Comparison of ENCODE assay signal across 19 cellular contexts in genomic region chr20:49233226-49233625, GRCh38. TPM values are rescaled to one million over a fixed set of nuclear protein-coding genes. Genes with fewer than 3 reads are reported as not detected.
DNase-seq lines count a peak whose midpoint lies in the region; ATAC-seq, FAIRE-seq and TF ChIP-seq lines count a peak whose summit lies in the region.
"Had no signal": no experiment of that assay in that cellular context is flagged by ENCODE, and none has a peak within 500 bp of the region (broad histone marks: within the 10 kb centered on the region; RNA-seq: fewer than 3 reads in every experiment).

No MANE protein-coding gene starts in this region.

- peak overlapping the region; percentile 14 for H3K23ac ChIP-seq in neuronal stem cell (ENCODE audit: low read depth, low read length, poor library complexity)

- H3K9me3 ChIP-seq in astrocyte (ENCODE audit: insufficient read depth, low read depth, low read length) (no peaks in the 10 kb centered on the region), neuronal stem cell (replicated peaks in 1 of 2; ENCODE audit: control insufficient read depth in 2 of 2, insufficient read depth in 1 of 2, low read depth in 1 of 2, low read length in 2 of 2) (no peaks in the 10 kb centered on the region)
- H3K9me3 ChIP-seq: Caco-2 had no signal

- POLR2A ChIA-PET in WTC11 (lab: Charles Lee) = no interaction called here

- H3K79me1 ChIP-seq in neuronal stem cell (ENCODE audit: low read depth, low read length) = no peaks in the 10 kb centered on the region

- no peak overlapping the region for H2BK12ac ChIP-seq in neuronal stem cell (ENCODE audit: low read length)

- H2BK120ac ChIP-seq in neuronal stem cell (ENCODE audit: low read depth, low read length) = no peak overlapping the region

- ATAC-seq in stimulated activated naive B cell treated with anti-CD40 and anti-IgM and Interleukin-4, amounts not matched to agents 10 μg/mL and 1 μg/mL and 100 μg/mL, for 72 hours (replicated peaks) = no peak
- no peak for ATAC-seq in WTC11
- no peak for ATAC-seq in foreskin keratinocyte
- ATAC-seq: GM12878, GM23338, HCT116 had no signal

- WGBS in neuronal stem cell (ENCODE audit: extremely low coverage in 2 of 2, insufficient read length in 2 of 2, insufficient replicate concordance in 1 of 2), 2 donors = no CpG with 5 or more reads among the region's 10 CpGs

- H2BK5ac ChIP-seq in neuronal stem cell (ENCODE audit: low read length) = no peak overlapping the region

- no peak overlapping the region for H2BK15ac ChIP-seq in neuronal stem cell (ENCODE audit: low read length)

- TF ChIP-seq CTCF in astrocyte (IDR thresholded peaks at IDR 0.05; ENCODE audit: insufficient read depth, low read depth, low read length) (no peak), glutamatergic neuron (IDR thresholded peaks at IDR 0.05; ENCODE audit: partially characterized antibody, unreplicated experiment) (no peak), WTC11 (IDR thresholded peaks at IDR 0.05) (no peak), foreskin keratinocyte (conservative IDR thresholded peaks at IDR 0.05) (no peak)

- H4K8ac ChIP-seq in neuronal stem cell (ENCODE audit: low read depth, low read length) = no peak overlapping the region

- FAIRE-seq in astrocyte (lab: Jason Lieb, UNC) = no peak
- FAIRE-seq: GM12878, GM19239 had no signal

- H3K4ac ChIP-seq in neuronal stem cell (ENCODE audit: low read length) = no peak overlapping the region

- H3K36me3 ChIP-seq in astrocyte (ENCODE audit: insufficient read depth, low read length) = peaks cover 60% of the 10 kb centered on the region
- peaks cover 39 to 92% of the 10 kb centered on the region in 2 donors for H3K36me3 ChIP-seq in neuronal stem cell (replicated peaks in 1 of 2; ENCODE audit: control insufficient read depth in 2 of 2, insufficient read depth in 2 of 2, low read length in 2 of 2)

- H2AFZ ChIP-seq in astrocyte (ENCODE audit: low read depth, low read length) (no peak overlapping the region), neuronal stem cell (ENCODE audit: low read length) (no peak overlapping the region)
- H2AFZ ChIP-seq: GM23338 had no signal

- H3K36me3 Mint-ChIP-seq in astrocyte (ENCODE audit: low read depth, unreplicated experiment) (peaks cover 21% of the 10 kb centered on the region), glutamatergic neuron (ENCODE audit: unreplicated experiment) (peaks cover 9% of the 10 kb centered on the region), WTC11 (peaks cover 68% of the 10 kb centered on the region)
- H3K36me3 Mint-ChIP-seq in stimulated activated naive B cell treated with anti-CD40 and anti-IgM and Interleukin-4, amounts not matched to agents 10 μg/mL and 1 μg/mL and 100 μg/mL, for 72 hours = peaks cover 52 to 65% of the 10 kb centered on the region in 2 donors

- H3K27ac ChIP-seq in astrocyte (ENCODE audit: low read depth, low read length) = no peak overlapping the region
- no peak overlapping the region for H3K27ac ChIP-seq in neuronal stem cell (replicated peaks; ENCODE audit: low read length)
- H3K27ac ChIP-seq in foreskin keratinocyte = no peak overlapping the region

- no peak overlapping the region for H3K9ac ChIP-seq in astrocyte (ENCODE audit: low read length)
- no peak overlapping the region for H3K9ac ChIP-seq in neuronal stem cell (ENCODE audit: low read depth, low read length, poor library complexity)

- H3K27me3 Mint-ChIP-seq in astrocyte (ENCODE audit: low read depth, unreplicated experiment) (no peaks in the 10 kb centered on the region), glutamatergic neuron (ENCODE audit: unreplicated experiment) (peaks cover 2% of the 10 kb centered on the region), WTC11 (ENCODE audit: low read depth) (no peaks in the 10 kb centered on the region)
- no peaks in the 10 kb centered on the region for H3K27me3 Mint-ChIP-seq in stimulated activated naive B cell treated with anti-CD40 and anti-IgM and Interleukin-4, amounts not matched to agents 10 μg/mL and 1 μg/mL and 100 μg/mL, for 72 hours
- H3K27me3 Mint-ChIP-seq: CD4-positive, alpha-beta memory T cell had no signal

- H3K4me1 ChIP-seq in astrocyte (ENCODE audit: insufficient read depth, low read length) (no peaks in the 10 kb centered on the region), neuronal stem cell (ENCODE audit: control insufficient read depth in 2 of 2, insufficient read depth in 1 of 2, low read depth in 1 of 2, low read length in 2 of 2) (peaks cover 0 to 4% of the 10 kb centered on the region in 2 donors), foreskin keratinocyte (no peaks in the 10 kb centered on the region)

- H3K4me3 Mint-ChIP-seq in astrocyte (ENCODE audit: unreplicated experiment) (peak overlapping the region; percentile 51), glutamatergic neuron (ENCODE audit: unreplicated experiment) (no peak overlapping the region), WTC11 (no peak overlapping the region)
- H3K4me3 Mint-ChIP-seq in stimulated activated naive B cell treated with anti-CD40 and anti-IgM and Interleukin-4, amounts not matched to agents 10 μg/mL and 1 μg/mL and 100 μg/mL, for 72 hours = no peak overlapping the region
- H3K4me3 Mint-ChIP-seq: CD4-positive, alpha-beta memory T cell; GM23338; H9 had no signal

- H3K27ac Mint-ChIP-seq in astrocyte (ENCODE audit: unreplicated experiment) = no peak overlapping the region
- H3K27ac Mint-ChIP-seq in glutamatergic neuron (ENCODE audit: unreplicated experiment) = peak overlapping the region; percentile 52
- H3K27ac Mint-ChIP-seq in stimulated activated naive B cell treated with anti-CD40 and anti-IgM and Interleukin-4, amounts not matched to agents 10 μg/mL and 1 μg/mL and 100 μg/mL, for 72 hours = peak overlapping the region; percentile 47
- H3K27ac Mint-ChIP-seq in WTC11 = no peak overlapping the region
- H3K27ac Mint-ChIP-seq: GM23338 had no signal

- peaks cover 13% of the 10 kb centered on the region for H3K4me1 Mint-ChIP-seq in astrocyte (ENCODE audit: low read depth, unreplicated experiment)
- H3K4me1 Mint-ChIP-seq in glutamatergic neuron (ENCODE audit: low read depth, unreplicated experiment) = peaks cover 26% of the 10 kb centered on the region
- peaks cover 22 to 33% of the 10 kb centered on the region in 2 donors for H3K4me1 Mint-ChIP-seq in stimulated activated naive B cell treated with anti-CD40 and anti-IgM and Interleukin-4, amounts not matched to agents 10 μg/mL and 1 μg/mL and 100 μg/mL, for 72 hours
- H3K4me1 Mint-ChIP-seq in WTC11 = no peaks in the 10 kb centered on the region
- H3K4me1 Mint-ChIP-seq: GM23338, H9 had no signal

- H4K20me1 ChIP-seq in astrocyte (ENCODE audit: insufficient read depth, low read length) = peaks cover 5% of the 10 kb centered on the region

- H3K18ac ChIP-seq in neuronal stem cell (ENCODE audit: low read length) = no peak overlapping the region

- peaks cover 2% of the 10 kb centered on the region for H3K79me2 ChIP-seq in astrocyte (ENCODE audit: insufficient read depth, low read length)

- H3K4me2 ChIP-seq in astrocyte (ENCODE audit: low read length) (no peak overlapping the region), neuronal stem cell (ENCODE audit: insufficient read depth, low read length, poor library complexity, severe bottlenecking) (no peak overlapping the region)
- H3K4me2 ChIP-seq: GM23338 had no signal

- H2AK5ac ChIP-seq in neuronal stem cell (ENCODE audit: low read depth, low read length) = no peak overlapping the region

- CTCF ChIA-PET in WTC11 (lab: Charles Lee) = interaction anchor here (2.4 kb wide), 1 partner anchor 13 kb away, joined by 7 read pairs; no protein-coding TSS in a partner anchor

- H4K91ac ChIP-seq in neuronal stem cell (ENCODE audit: low read depth, low read length, poor library complexity) = no peak overlapping the region

- H3K27me3 ChIP-seq in astrocyte (ENCODE audit: insufficient read depth, low read length) (no peaks in the 10 kb centered on the region), neuronal stem cell (ENCODE audit: control insufficient read depth in 3 of 3, insufficient read depth in 3 of 3, low read depth in 1 of 3, low read length in 3 of 3) (no peaks in the 10 kb centered on the region), foreskin keratinocyte (no peaks in the 10 kb centered on the region)

- H3K4me3 ChIP-seq in astrocyte (ENCODE audit: insufficient read depth, low read depth, low read length) (no peak overlapping the region), neuronal stem cell (ENCODE audit: low read length in 2 of 2) (no peak overlapping the region)
- H3K4me3 ChIP-seq: GM12878, GM23338 had no signal

- DNase-seq in astrocyte (ENCODE audit: low read depth) = no peak
- no peak for DNase-seq in glutamatergic neuron
- DNase-seq in neuronal stem cell (ENCODE audit: low spot score) = no peak
- DNase-seq in stimulated activated naive B cell treated with anti-CD40 and anti-IgM and Interleukin-4, amounts not matched to agents 10 μg/mL and 1 μg/mL and 100 μg/mL, for 72 hours = no peak
- no peak for DNase-seq in WTC11 (ENCODE audit: low spot score)
- no peak for DNase-seq in HT-29 (ENCODE audit: low spot score)
- no peak for DNase-seq in NCI-H2227 (lab: John Stamatoyannopoulos, UW; ENCODE audit: unreplicated experiment)
- no peak for DNase-seq in foreskin keratinocyte
- DNase-seq: C1 segment of cervical spinal cord; Caco-2; CD4-positive, alpha-beta memory T cell; DMS153; DND-41; GDM1; H9 had no signal

- no peak overlapping the region for H3K14ac ChIP-seq in neuronal stem cell (ENCODE audit: low read length)

- no peaks in the 10 kb centered on the region for H3K9me3 Mint-ChIP-seq in astrocyte (ENCODE audit: unreplicated experiment)
- H3K9me3 Mint-ChIP-seq in glutamatergic neuron (ENCODE audit: unreplicated experiment) = peaks cover 7% of the 10 kb centered on the region
- no peaks in the 10 kb centered on the region for H3K9me3 Mint-ChIP-seq in stimulated activated naive B cell treated with anti-CD40 and anti-IgM and Interleukin-4, amounts not matched to agents 10 μg/mL and 1 μg/mL and 100 μg/mL, for 72 hours
- no peaks in the 10 kb centered on the region for H3K9me3 Mint-ChIP-seq in WTC11
- H3K9me3 Mint-ChIP-seq: GM23338, H9 had no signal

RNA-seq across cellular contexts. Expression of gene DDX27, which starts 14.0 kb away (rescaled TPM):
- total RNA-seq in astrocyte (34.6 and 38.3 TPM in 2 replicates), glutamatergic neuron (ENCODE audit: unreplicated experiment) (31.4 TPM), WTC11 (2021) (44.2 to 54.8 TPM (median 46.5 TPM) in 3 replicates), foreskin keratinocyte (47.2 and 51.5 TPM in 2 replicates)
- 33.9 TPM for polyA plus RNA-seq in neuronal stem cell (2013, experiment 1 of 2)
- 33.5 TPM for polyA plus RNA-seq in neuronal stem cell (2013, experiment 2 of 2)
- total RNA-seq in HT-29 (2014; rRNA removed; shearing (Covaris generic)) = 75.5 and 85.9 TPM in 2 replicates
- 32.9 and 38.0 TPM in 2 replicates for polyA plus RNA-seq in foreskin keratinocyte

RNA-seq across cellular contexts. Expression of gene ZNFX1, which starts 44.6 kb away (rescaled TPM):
- total RNA-seq in astrocyte (77.0 and 77.4 TPM in 2 replicates), glutamatergic neuron (ENCODE audit: unreplicated experiment) (11.8 TPM), WTC11 (2021) (8.0 to 11.0 TPM (median 9.1 TPM) in 3 replicates), foreskin keratinocyte (34.0 and 42.6 TPM in 2 replicates)
- 2.4 TPM for polyA plus RNA-seq in neuronal stem cell (2013, experiment 1 of 2)
- polyA plus RNA-seq in neuronal stem cell (2013, experiment 2 of 2) = 2.2 TPM
- total RNA-seq in HT-29 (2014; rRNA removed; shearing (Covaris generic)) = 26.3 and 30.5 TPM in 2 replicates
- polyA plus RNA-seq in foreskin keratinocyte = 8.4 and 9.1 TPM in 2 replicates

RNA-seq across cellular contexts. Expression of gene STAU1, which starts 45.1 kb away (rescaled TPM):
- total RNA-seq in astrocyte (93.2 and 98.0 TPM in 2 replicates), glutamatergic neuron (ENCODE audit: unreplicated experiment) (79.7 TPM), WTC11 (2021) (83.6 to 92.6 TPM (median 87.3 TPM) in 3 replicates), foreskin keratinocyte (72.4 and 73.3 TPM in 2 replicates)
- polyA plus RNA-seq in neuronal stem cell (2013, experiment 1 of 2) = 86.7 TPM
- 88.8 TPM for polyA plus RNA-seq in neuronal stem cell (2013, experiment 2 of 2)
- total RNA-seq in HT-29 (2014; rRNA removed; shearing (Covaris generic)) = 59.1 and 59.3 TPM in 2 replicates
- polyA plus RNA-seq in foreskin keratinocyte = 36.5 and 40.5 TPM in 2 replicates

Comparison
In these comparisons a context has a peak if more than half of its experiments do, and no peak if none do; other contexts are left out.
1. H3K27ac Mint-ChIP-seq: peak in glutamatergic neuron (single experiment) and stimulated activated naive B cell treated with anti-CD40 and anti-IgM and Interleukin-4, amounts not matched to agents 10 μg/mL and 1 μg/mL and 100 μg/mL, for 72 hours (single experiment); none in astrocyte (single experiment) and WTC11 (single experiment).